In the genomic region with DNA sequence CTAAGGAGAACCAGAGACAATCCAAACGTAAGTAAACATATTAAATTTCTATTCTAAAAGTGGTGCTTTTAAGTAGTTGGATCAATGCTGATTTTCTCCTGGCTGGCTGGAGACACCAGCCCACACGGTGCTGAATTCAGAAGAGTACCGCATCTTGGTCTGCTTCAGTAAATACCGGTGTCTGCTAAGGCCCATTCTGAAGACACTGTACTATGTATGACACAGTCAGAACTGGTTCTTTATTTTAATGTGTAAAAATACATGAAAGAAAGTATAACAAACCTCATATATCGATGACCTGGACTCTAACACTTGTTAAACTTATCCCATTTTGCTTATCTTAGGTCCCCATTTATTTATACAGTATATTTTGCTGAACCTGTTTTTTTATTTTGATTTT, we compare ENCODE assay signal across 10 cellular contexts. TPM values are rescaled to one million over a fixed set of nuclear protein-coding genes. Genes with fewer than 3 reads are reported as not detected.
DNase-seq lines count a peak whose midpoint lies in the region; ATAC-seq and TF ChIP-seq lines count a peak whose summit lies in the region.
"Had no signal": no experiment of that assay in that cellular context is flagged by ENCODE, and none has a peak within 500 bp of the region (broad histone marks: within the 10 kb centered on the region; RNA-seq: fewer than 3 reads in every experiment).

No MANE protein-coding gene starts in this region.

- no peaks in the 10 kb centered on the region for H4K20me1 ChIP-seq in fibroblast of lung (ENCODE audit: control insufficient read depth, extremely low read depth, insufficient read depth, low read length)

- H3K79me2 ChIP-seq in fibroblast of lung (ENCODE audit: control insufficient read depth, insufficient read depth, low read length): peaks cover 40% of the 10 kb centered on the region

- H3K9me3 ChIP-seq in RWPE2 (ENCODE audit: severe bottlenecking) (no peaks in the 10 kb centered on the region), fibroblast of lung (ENCODE audit: control insufficient read depth, insufficient read depth, low read depth, low read length) (no peaks in the 10 kb centered on the region)
- H3K9me3 ChIP-seq: mucosa of descending colon had no signal

- intact Hi-C loops in sciatic nerve (cut with DNase I): no loop called here

- TF ChIP-seq CTCF in GM12865 (IDR thresholded peaks at IDR 0.05; ENCODE audit: insufficient read depth, low read depth, low read length, missing control alignments) (no peak), RWPE2 (IDR thresholded peaks at IDR 0.05; ENCODE audit: poor library complexity, severe bottlenecking) (no peak), fibroblast of lung (conservative IDR thresholded peaks at IDR 0.05 in 1 of 2, IDR thresholded peaks at IDR 0.05 in 1 of 2; ENCODE audit: low read depth in 1 of 2, low read length in 2 of 2) (no peak)

- peak overlapping the region; percentile 57 for H3K27ac ChIP-seq in RWPE2 (ENCODE audit: poor library complexity, severe bottlenecking)
- peak overlapping the region; percentile 71 for H3K27ac ChIP-seq in fibroblast of lung (ENCODE audit: insufficient read depth, low read length)
- H3K27ac ChIP-seq in skin epidermis: peak overlapping the region in 11 of 21 experiments; percentile 11 to 82 (median 67)

- H3K4me3 ChIP-seq in GM12865 (ENCODE audit: low read depth, low read length): peak overlapping the region; percentile 61
- no peak overlapping the region for H3K4me3 ChIP-seq in RWPE2 (ENCODE audit: severe bottlenecking)
- no peak overlapping the region for H3K4me3 ChIP-seq in fibroblast of lung (replicated peaks in 1 of 4; ENCODE audit: control extremely low read depth in 1 of 4, insufficient read depth in 1 of 4, low read depth in 3 of 4, low read length in 4 of 4)
- H3K4me3 ChIP-seq in skin epidermis: no peak overlapping the region
- H3K4me3 ChIP-seq: mucosa of descending colon had no signal

- H3K4me2 ChIP-seq in fibroblast of lung (ENCODE audit: extremely low read depth, insufficient read depth, low read length): no peak overlapping the region

- ATAC-seq in RWPE2 (ENCODE audit: low read depth): no peak
- ATAC-seq in sciatic nerve: no peak
- no peak for ATAC-seq in SK-N-SH treated with all-trans-retinoic acid at 6 μM for 48 hours
- ATAC-seq in GM18502 (IDR thresholded peaks at IDR 0.05; ENCODE audit: poor library complexity, unreplicated experiment): no peak

- DNase-seq in GM12865 (ENCODE audit: low read depth) (no peak), RWPE2 (ENCODE audit: low spot score) (no peak), fibroblast of lung (ENCODE audit: low read depth in 2 of 2) (no peak), sciatic nerve (ENCODE audit: low spot score) (no peak)
- DNase-seq: DMS79, NCI-H1436 had no signal

- H3K4me1 ChIP-seq in RWPE2 (ENCODE audit: insufficient read depth, poor library complexity, severe bottlenecking) (peaks cover 54% of the 10 kb centered on the region), fibroblast of lung (ENCODE audit: control insufficient read depth, extremely low read depth, insufficient read depth, low read length) (peaks cover 18% of the 10 kb centered on the region)

- no peak overlapping the region for H3K9ac ChIP-seq in fibroblast of lung (ENCODE audit: insufficient read depth, low read length)

- H3K27me3 ChIP-seq in RWPE2 (ENCODE audit: insufficient read depth, poor library complexity, severe bottlenecking) (no peaks in the 10 kb centered on the region), fibroblast of lung (ENCODE audit: control insufficient read depth, insufficient read depth, low read length) (no peaks in the 10 kb centered on the region)

- no peak overlapping the region for H2AFZ ChIP-seq in fibroblast of lung (ENCODE audit: low read length)

- H3K36me3 ChIP-seq in RWPE2 (ENCODE audit: low read depth) (no peaks in the 10 kb centered on the region), fibroblast of lung (ENCODE audit: control insufficient read depth, insufficient read depth, low read length) (no peaks in the 10 kb centered on the region)

TF ChIP-seq in SK-N-SH treated with all-trans-retinoic acid at 6 μM for 48 hours, 23 proteins besides CTCF, POLR2A, EP300 and RAD21:
- TF ChIP-seq, protein P1, sequence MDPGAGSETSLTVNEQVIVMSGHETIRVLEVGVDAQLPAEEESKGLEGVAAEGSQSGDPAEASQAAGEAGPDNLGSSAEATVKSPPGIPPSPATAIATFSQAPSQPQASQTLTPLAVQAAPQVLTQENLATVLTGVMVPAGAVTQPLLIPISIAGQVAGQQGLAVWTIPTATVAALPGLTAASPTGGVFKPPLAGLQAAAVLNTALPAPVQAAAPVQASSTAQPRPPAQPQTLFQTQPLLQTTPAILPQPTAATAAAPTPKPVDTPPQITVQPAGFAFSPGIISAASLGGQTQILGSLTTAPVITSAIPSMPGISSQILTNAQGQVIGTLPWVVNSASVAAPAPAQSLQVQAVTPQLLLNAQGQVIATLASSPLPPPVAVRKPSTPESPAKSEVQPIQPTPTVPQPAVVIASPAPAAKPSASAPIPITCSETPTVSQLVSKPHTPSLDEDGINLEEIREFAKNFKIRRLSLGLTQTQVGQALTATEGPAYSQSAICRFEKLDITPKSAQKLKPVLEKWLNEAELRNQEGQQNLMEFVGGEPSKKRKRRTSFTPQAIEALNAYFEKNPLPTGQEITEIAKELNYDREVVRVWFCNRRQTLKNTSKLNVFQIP (CRISPR knock-in tag; IDR thresholded peaks at IDR 0.05; ENCODE audit: borderline replicate concordance, low read depth): no peak
- TF ChIP-seq, protein P2, sequence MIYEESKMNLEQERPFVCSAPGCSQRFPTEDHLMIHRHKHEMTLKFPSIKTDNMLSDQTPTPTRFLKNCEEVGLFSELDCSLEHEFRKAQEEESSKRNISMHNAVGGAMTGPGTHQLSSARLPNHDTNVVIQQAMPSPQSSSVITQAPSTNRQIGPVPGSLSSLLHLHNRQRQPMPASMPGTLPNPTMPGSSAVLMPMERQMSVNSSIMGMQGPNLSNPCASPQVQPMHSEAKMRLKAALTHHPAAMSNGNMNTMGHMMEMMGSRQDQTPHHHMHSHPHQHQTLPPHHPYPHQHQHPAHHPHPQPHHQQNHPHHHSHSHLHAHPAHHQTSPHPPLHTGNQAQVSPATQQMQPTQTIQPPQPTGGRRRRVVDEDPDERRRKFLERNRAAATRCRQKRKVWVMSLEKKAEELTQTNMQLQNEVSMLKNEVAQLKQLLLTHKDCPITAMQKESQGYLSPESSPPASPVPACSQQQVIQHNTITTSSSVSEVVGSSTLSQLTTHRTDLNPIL (CRISPR knock-in tag; IDR thresholded peaks at IDR 0.05; ENCODE audit: low read depth): no peak
- TF ChIP-seq BACH2 (CRISPR knock-in tag; IDR thresholded peaks at IDR 0.05; ENCODE audit: borderline replicate concordance) (no peak), CSDC2 (CRISPR knock-in tag; IDR thresholded peaks at IDR 0.05) (no peak), ISL1 (CRISPR knock-in tag; IDR thresholded peaks at IDR 0.05) (no peak)
- TF ChIP-seq, protein P3, sequence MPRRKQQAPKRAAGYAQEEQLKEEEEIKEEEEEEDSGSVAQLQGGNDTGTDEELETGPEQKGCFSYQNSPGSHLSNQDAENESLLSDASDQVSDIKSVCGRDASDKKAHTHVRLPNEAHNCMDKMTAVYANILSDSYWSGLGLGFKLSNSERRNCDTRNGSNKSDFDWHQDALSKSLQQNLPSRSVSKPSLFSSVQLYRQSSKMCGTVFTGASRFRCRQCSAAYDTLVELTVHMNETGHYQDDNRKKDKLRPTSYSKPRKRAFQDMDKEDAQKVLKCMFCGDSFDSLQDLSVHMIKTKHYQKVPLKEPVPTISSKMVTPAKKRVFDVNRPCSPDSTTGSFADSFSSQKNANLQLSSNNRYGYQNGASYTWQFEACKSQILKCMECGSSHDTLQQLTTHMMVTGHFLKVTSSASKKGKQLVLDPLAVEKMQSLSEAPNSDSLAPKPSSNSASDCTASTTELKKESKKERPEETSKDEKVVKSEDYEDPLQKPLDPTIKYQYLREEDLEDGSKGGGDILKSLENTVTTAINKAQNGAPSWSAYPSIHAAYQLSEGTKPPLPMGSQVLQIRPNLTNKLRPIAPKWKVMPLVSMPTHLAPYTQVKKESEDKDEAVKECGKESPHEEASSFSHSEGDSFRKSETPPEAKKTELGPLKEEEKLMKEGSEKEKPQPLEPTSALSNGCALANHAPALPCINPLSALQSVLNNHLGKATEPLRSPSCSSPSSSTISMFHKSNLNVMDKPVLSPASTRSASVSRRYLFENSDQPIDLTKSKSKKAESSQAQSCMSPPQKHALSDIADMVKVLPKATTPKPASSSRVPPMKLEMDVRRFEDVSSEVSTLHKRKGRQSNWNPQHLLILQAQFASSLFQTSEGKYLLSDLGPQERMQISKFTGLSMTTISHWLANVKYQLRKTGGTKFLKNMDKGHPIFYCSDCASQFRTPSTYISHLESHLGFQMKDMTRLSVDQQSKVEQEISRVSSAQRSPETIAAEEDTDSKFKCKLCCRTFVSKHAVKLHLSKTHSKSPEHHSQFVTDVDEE (CRISPR knock-in tag; IDR thresholded peaks at IDR 0.05): no peak

RNA-seq across cellular contexts. Expression of a gene that starts 32.8 kb away (rescaled TPM):
- total RNA-seq in fibroblast of lung (27.5 and 42.8 TPM in 2 replicates), sciatic nerve (69.4 TPM)
- polyA plus RNA-seq in fibroblast of lung: 33.3 and 37.0 TPM in 2 replicates
- polyA plus RNA-seq in fibroblast of lung (2012): 33.7 and 34.4 TPM in 2 replicates
- polyA minus RNA-seq in fibroblast of lung (ENCODE audit: low replicate concordance): 64.7 and 74.7 TPM in 2 replicates
